Comparison of ENCODE assay signal across 1 cellular context in the genomic region with DNA sequence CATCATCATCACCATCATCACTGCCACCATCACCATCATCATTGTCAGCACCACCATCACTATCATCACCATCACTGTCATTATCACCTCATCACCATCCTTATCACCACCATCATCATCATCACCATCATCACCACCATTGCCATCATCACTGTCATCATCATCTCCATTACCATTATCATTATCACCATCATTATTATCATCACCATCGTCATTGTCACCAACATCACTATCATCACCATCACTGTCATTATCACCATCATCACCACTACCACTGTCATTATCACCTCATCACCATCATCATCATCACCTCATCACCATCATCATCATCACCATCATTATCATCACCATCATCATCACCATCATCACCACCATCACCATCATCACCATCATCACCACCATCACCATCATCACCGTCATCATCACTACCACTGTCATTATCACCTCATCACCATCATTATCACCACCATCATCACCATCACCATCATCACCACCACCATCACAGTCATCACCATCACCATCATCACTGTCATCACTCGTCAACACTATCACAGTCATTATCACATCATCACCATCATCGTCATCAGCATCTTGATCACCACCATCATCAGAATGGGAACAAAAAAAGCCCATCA.
TF ChIP-seq lines count a peak whose summit lies in the region.

No MANE protein-coding gene starts in this region.

TF ChIP-seq in K562, 482 proteins besides CTCF, POLR2A, EP300 and RAD21 (continued from another document):
- TF ChIP-seq, protein P1, sequence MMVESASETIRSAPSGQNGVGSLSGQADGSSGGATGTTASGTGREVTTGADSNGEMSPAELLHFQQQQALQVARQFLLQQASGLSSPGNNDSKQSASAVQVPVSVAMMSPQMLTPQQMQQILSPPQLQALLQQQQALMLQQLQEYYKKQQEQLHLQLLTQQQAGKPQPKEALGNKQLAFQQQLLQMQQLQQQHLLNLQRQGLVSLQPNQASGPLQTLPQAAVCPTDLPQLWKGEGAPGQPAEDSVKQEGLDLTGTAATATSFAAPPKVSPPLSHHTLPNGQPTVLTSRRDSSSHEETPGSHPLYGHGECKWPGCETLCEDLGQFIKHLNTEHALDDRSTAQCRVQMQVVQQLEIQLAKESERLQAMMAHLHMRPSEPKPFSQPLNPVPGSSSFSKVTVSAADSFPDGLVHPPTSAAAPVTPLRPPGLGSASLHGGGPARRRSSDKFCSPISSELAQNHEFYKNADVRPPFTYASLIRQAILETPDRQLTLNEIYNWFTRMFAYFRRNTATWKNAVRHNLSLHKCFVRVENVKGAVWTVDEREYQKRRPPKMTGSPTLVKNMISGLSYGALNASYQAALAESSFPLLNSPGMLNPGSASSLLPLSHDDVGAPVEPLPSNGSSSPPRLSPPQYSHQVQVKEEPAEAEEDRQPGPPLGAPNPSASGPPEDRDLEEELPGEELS (CRISPR knock-in tag; IDR thresholded peaks at IDR 0.05; ENCODE audit: borderline replicate concordance), result no peak
- TF ChIP-seq ELF2 (CRISPR knock-in tag; IDR thresholded peaks at IDR 0.05), result no peak
- TF ChIP-seq ZNF695 (CRISPR knock-in tag; IDR thresholded peaks at IDR 0.05), result no peak
- TF ChIP-seq, protein P2, sequence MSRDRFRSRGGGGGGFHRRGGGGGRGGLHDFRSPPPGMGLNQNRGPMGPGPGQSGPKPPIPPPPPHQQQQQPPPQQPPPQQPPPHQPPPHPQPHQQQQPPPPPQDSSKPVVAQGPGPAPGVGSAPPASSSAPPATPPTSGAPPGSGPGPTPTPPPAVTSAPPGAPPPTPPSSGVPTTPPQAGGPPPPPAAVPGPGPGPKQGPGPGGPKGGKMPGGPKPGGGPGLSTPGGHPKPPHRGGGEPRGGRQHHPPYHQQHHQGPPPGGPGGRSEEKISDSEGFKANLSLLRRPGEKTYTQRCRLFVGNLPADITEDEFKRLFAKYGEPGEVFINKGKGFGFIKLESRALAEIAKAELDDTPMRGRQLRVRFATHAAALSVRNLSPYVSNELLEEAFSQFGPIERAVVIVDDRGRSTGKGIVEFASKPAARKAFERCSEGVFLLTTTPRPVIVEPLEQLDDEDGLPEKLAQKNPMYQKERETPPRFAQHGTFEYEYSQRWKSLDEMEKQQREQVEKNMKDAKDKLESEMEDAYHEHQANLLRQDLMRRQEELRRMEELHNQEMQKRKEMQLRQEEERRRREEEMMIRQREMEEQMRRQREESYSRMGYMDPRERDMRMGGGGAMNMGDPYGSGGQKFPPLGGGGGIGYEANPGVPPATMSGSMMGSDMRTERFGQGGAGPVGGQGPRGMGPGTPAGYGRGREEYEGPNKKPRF (IDR thresholded peaks at IDR 0.05; ENCODE audit: low read depth, low read length), result no peak
- no peak for TF ChIP-seq ZC3H8 (IDR thresholded peaks at IDR 0.05)
- no peak for TF ChIP-seq GTF2E2 (tag; IDR thresholded peaks at IDR 0.05)
- TF ChIP-seq, protein P3, sequence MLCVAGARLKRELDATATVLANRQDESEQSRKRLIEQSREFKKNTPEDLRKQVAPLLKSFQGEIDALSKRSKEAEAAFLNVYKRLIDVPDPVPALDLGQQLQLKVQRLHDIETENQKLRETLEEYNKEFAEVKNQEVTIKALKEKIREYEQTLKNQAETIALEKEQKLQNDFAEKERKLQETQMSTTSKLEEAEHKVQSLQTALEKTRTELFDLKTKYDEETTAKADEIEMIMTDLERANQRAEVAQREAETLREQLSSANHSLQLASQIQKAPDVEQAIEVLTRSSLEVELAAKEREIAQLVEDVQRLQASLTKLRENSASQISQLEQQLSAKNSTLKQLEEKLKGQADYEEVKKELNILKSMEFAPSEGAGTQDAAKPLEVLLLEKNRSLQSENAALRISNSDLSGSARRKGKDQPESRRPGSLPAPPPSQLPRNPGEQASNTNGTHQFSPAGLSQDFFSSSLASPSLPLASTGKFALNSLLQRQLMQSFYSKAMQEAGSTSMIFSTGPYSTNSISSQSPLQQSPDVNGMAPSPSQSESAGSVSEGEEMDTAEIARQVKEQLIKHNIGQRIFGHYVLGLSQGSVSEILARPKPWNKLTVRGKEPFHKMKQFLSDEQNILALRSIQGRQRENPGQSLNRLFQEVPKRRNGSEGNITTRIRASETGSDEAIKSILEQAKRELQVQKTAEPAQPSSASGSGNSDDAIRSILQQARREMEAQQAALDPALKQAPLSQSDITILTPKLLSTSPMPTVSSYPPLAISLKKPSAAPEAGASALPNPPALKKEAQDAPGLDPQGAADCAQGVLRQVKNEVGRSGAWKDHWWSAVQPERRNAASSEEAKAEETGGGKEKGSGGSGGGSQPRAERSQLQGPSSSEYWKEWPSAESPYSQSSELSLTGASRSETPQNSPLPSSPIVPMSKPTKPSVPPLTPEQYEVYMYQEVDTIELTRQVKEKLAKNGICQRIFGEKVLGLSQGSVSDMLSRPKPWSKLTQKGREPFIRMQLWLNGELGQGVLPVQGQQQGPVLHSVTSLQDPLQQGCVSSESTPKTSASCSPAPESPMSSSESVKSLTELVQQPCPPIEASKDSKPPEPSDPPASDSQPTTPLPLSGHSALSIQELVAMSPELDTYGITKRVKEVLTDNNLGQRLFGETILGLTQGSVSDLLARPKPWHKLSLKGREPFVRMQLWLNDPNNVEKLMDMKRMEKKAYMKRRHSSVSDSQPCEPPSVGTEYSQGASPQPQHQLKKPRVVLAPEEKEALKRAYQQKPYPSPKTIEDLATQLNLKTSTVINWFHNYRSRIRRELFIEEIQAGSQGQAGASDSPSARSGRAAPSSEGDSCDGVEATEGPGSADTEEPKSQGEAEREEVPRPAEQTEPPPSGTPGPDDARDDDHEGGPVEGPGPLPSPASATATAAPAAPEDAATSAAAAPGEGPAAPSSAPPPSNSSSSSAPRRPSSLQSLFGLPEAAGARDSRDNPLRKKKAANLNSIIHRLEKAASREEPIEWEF (CRISPR knock-in tag; IDR thresholded peaks at IDR 0.05), result no peak
- no peak for TF ChIP-seq ZNF24 (IDR thresholded peaks at IDR 0.05)
- no peak for TF ChIP-seq ZNF436 (CRISPR knock-in tag; IDR thresholded peaks at IDR 0.05)
- no peak for TF ChIP-seq ZNF77 (CRISPR knock-in tag; IDR thresholded peaks at IDR 0.05)
- no peak for TF ChIP-seq CBX5 (IDR thresholded peaks at IDR 0.05; ENCODE audit: borderline replicate concordance, low read depth)
- TF ChIP-seq, protein P4, sequence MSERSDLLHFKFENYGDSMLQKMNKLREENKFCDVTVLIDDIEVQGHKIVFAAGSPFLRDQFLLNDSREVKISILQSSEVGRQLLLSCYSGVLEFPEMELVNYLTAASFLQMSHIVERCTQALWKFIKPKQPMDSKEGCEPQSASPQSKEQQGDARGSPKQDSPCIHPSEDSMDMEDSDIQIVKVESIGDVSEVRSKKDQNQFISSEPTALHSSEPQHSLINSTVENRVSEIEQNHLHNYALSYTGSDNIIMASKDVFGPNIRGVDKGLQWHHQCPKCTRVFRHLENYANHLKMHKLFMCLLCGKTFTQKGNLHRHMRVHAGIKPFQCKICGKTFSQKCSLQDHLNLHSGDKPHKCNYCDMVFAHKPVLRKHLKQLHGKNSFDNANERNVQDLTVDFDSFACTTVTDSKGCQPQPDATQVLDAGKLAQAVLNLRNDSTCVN (CRISPR knock-in tag; IDR thresholded peaks at IDR 0.05), result 0 out of 2 replicates have a peak, but pooled peaks have one; percentile 14
- TF ChIP-seq POLR2AphosphoS5 (IDR thresholded peaks at IDR 0.05; ENCODE audit: control insufficient read depth, insufficient read depth, low read depth, low read length), result no peak
- no peak for TF ChIP-seq PHTF2 (CRISPR knock-in tag; IDR thresholded peaks at IDR 0.05)
- no peak for TF ChIP-seq MIER1 (IDR thresholded peaks at IDR 0.05; ENCODE audit: low read depth)
- TF ChIP-seq NCOA6 (IDR thresholded peaks at IDR 0.05), result no peak
- TF ChIP-seq MTA3 (IDR thresholded peaks at IDR 0.05; ENCODE audit: borderline replicate concordance), result no peak
- no peak for TF ChIP-seq DIDO1 (tag; IDR thresholded peaks at IDR 0.05; ENCODE audit: low read depth)
- TF ChIP-seq SRSF3 (IDR thresholded peaks at IDR 0.05; ENCODE audit: insufficient read depth, low read length), result no peak
- TF ChIP-seq GTF2F1 (IDR thresholded peaks at IDR 0.05; ENCODE audit: low read depth, low read length), result no peak
- TF ChIP-seq JUNB (CRISPR knock-in tag; conservative IDR thresholded peaks at IDR 0.05), result no peak
- TF ChIP-seq MCM3 (IDR thresholded peaks at IDR 0.05), result no peak
- no peak for TF ChIP-seq ADNP (tag; IDR thresholded peaks at IDR 0.05)
- TF ChIP-seq, protein P5, sequence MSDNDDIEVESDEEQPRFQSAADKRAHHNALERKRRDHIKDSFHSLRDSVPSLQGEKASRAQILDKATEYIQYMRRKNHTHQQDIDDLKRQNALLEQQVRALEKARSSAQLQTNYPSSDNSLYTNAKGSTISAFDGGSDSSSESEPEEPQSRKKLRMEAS (CRISPR knock-in tag; IDR thresholded peaks at IDR 0.05), result no peak
- no peak for TF ChIP-seq HDAC2 (IDR thresholded peaks at IDR 0.05)
- no peak for TF ChIP-seq SIN3A (IDR thresholded peaks at IDR 0.05; ENCODE audit: borderline replicate concordance in 2 of 2, control insufficient read depth in 1 of 2, low read depth in 2 of 2, low read length in 2 of 2)
- TF ChIP-seq ZNF717 (CRISPR knock-in tag; IDR thresholded peaks at IDR 0.05), result no peak
- no peak for TF ChIP-seq TAF15 (IDR thresholded peaks at IDR 0.05; ENCODE audit: low read depth, low read length)
- TF ChIP-seq PHF20 (IDR thresholded peaks at IDR 0.05; ENCODE audit: partially characterized antibody), result peak; percentile 59
- TF ChIP-seq IFI16 (CRISPR knock-in tag; IDR thresholded peaks at IDR 0.05), result no peak
- TF ChIP-seq ELF4 (CRISPR knock-in tag; IDR thresholded peaks at IDR 0.05), result no peak
- TF ChIP-seq ARID2 (IDR thresholded peaks at IDR 0.05), result peak; percentile 12; the same call in 1 of the 2 replicates
TF ChIP-seq in K562: peak in this region for 11.
